27 cellular contexts compared by ENCODE assay signal in genomic region chr3:36521007-36521379, GRCh38.
"Had no signal": no experiment of that assay in that cellular context is flagged by ENCODE, and none has a peak within 500 bp of the region (broad histone marks: within the 10 kb centered on the region; RNA-seq: fewer than 3 reads in every experiment).

No MANE protein-coding gene starts in this region.

- H3K9me3 ChIP-seq: ascending aorta had no signal

- H3K4me1 ChIP-seq: ascending aorta had no signal

- ATAC-seq: activated CD8-positive, alpha-beta T cell treated with anti-CD3 and anti-CD28 coated beads for 36 hours; activated naive CD8-positive, alpha-beta T cell treated with anti-CD3 and anti-CD28 coated beads, Interleukin-2, amount 50 U/mL, for 24 hours; activated T-cell treated with anti-CD3 and anti-CD28 coated beads, Interleukin-2, amount 50 U/mL, for 4 hours; activated T-cell treated with anti-CD3 and anti-CD28 coated beads, Interleukin-2, amount 50 U/mL, for 72 hours; activated T-helper 17 cell treated with anti-CD3 and anti-CD28 coated beads, Interleukin-2, amount 50 U/mL, for 72 hours had no signal

- H3K27me3 ChIP-seq: ascending aorta had no signal

- DNase-seq: activated B cell treated with CpG ODN at 0.5 μM for 24 hours; activated CD4-positive, alpha-beta memory T cell treated with anti-CD3 and anti-CD28 coated beads for 36 hours; activated CD4-positive, alpha-beta T cell treated with anti-CD3 and anti-CD28 coated beads for 4 hours; activated CD4-positive, alpha-beta T cell treated with anti-CD3 and anti-CD28 coated beads, Interleukin-2, amount 10 ng/mL, durations not matched to agents 24 days and 14 days; activated CD4-positive, alpha-beta T cell treated with anti-CD3 and anti-CD28 coated beads, Interleukin-2, amount 50 U/mL, for 1 hour; activated CD4-positive, alpha-beta T cell treated with anti-CD3 and anti-CD28 coated beads, Interleukin-2, amount 50 U/mL, for 4 hours; activated CD4-positive, CD25-positive, alpha-beta regulatory T cell treated with anti-CD3 and anti-CD28 coated beads, Interleukin-2, amount 50 U/mL, for 72 hours; activated CD8-positive, alpha-beta memory T cell treated with anti-CD3 and anti-CD28 coated beads, Interleukin-2, amount 50 U/mL, for 4 hours; activated CD8-positive, alpha-beta T cell treated with anti-CD3 and anti-CD28 coated beads for 36 hours; activated effector memory CD4-positive, alpha-beta T cell treated with anti-CD3 and anti-CD28 coated beads, Interleukin-2, amount 50 U/mL, for 16 hours; activated gamma-delta T cell treated with Interleukin-2 at 50 U/mL for 16 hours; activated naive CD4-positive, alpha-beta T cell; activated naive CD4-positive, alpha-beta T cell treated with anti-CD3 and anti-CD28 coated beads for 36 hours; activated naive CD8-positive, alpha-beta T cell treated with anti-CD3 and anti-CD28 coated beads, Interleukin-2, amount 10 ng/mL, durations not matched to agents 7 days and 5 days; activated naive CD8-positive, alpha-beta T cell treated with anti-CD3 and anti-CD28 coated beads, Interleukin-2, amount 50 U/mL, for 24 hours; activated T-cell treated with anti-CD3 and anti-CD28 coated beads for 4 hours; activated T-cell treated with anti-CD3 and anti-CD28 coated beads, Interleukin-2, amount 50 U/mL, for 1 hour; activated T-cell treated with anti-CD3 and anti-CD28 coated beads, Interleukin-2, amount 50 U/mL, for 4 hours; activated T-cell treated with anti-CD3 and anti-CD28 coated beads, Interleukin-2, amount 50 U/mL, for 72 hours; amygdala; anterior cingulate cortex; central memory CD4-positive, alpha-beta T cell; T-helper 2 cell; T-helper 9 cell had no signal

- H3K36me3 ChIP-seq: ascending aorta had no signal

- H3K4me3 ChIP-seq: ascending aorta had no signal

- H3K27ac ChIP-seq: ascending aorta, VCaP had no signal
